8 cellular contexts compared by ENCODE assay signal in genomic region chr12:75978677-75979076, GRCh38. TPM values are rescaled to one million over a fixed set of nuclear protein-coding genes. Genes with fewer than 3 reads are reported as not detected.
A peak's percentile ranks its signal among the peaks of the same experiment; 100 is the strongest.
DNase-seq lines count a peak whose midpoint lies in the region; ATAC-seq and TF ChIP-seq lines count a peak whose summit lies in the region.

No MANE protein-coding gene starts in this region.

- H3K4me1 ChIP-seq in lung (ENCODE audit: control insufficient read depth in 2 of 2, insufficient read depth in 2 of 2, low read length in 2 of 2) (peaks cover 13 to 21% of the 10 kb centered on the region in 2 donors), tibial nerve (peaks cover 0 to 48% (median 32%) of the 10 kb centered on the region in 4 donors)

- no peak overlapping the region for H3K4me3 ChIP-seq in lung
- H3K4me3 ChIP-seq in tibial nerve = no peak overlapping the region

- no peaks in the 10 kb centered on the region for H3K9me3 Mint-ChIP-seq in activated naive CD4-positive, alpha-beta T cell treated with anti-CD3 and anti-CD28 coated beads for 36 hours
- H3K9me3 Mint-ChIP-seq in activated naive CD8-positive, alpha-beta T cell (ENCODE audit: low read depth) = no peaks in the 10 kb centered on the region

- H3K27ac Mint-ChIP-seq in activated naive CD4-positive, alpha-beta T cell treated with anti-CD3 and anti-CD28 coated beads for 36 hours = peak overlapping the region; percentile 99
- H3K27ac Mint-ChIP-seq in activated naive CD8-positive, alpha-beta T cell = peak overlapping the region; percentile 99

- TF ChIP-seq EP300 in tibial nerve (IDR thresholded peaks at IDR 0.05) = no peak

- CTCF ChIA-PET in activated naive CD4-positive, alpha-beta T cell treated with anti-CD3 and anti-CD28 coated beads for 36 hours (lab: Charles Lee) = interaction anchor here (1.1 to 2.9 kb wide), 4 partner anchors 34 to 52 kb away, joined by 3 to 17 read pairs (median 8); partner anchors contain the start of gene PHLDA1

- intact Hi-C loops in activated naive CD4-positive, alpha-beta T cell treated with anti-CD3 and anti-CD28 coated beads for 36 hours (cut with micrococcal nuclease) = loop anchor here (1.0 to 5.0 kb wide), 16 partner anchors 16 to 587 kb away; partner anchors contain the start of genes GLIPR1, GLIPR1L2, KRR1 and NAP1L1

- H3K27me3 ChIP-seq in lung (ENCODE audit: control insufficient read depth, insufficient read depth) = no peaks in the 10 kb centered on the region
- no peaks in the 10 kb centered on the region for H3K27me3 ChIP-seq in tibial nerve

- H3K27me3 Mint-ChIP-seq in activated naive CD4-positive, alpha-beta T cell treated with anti-CD3 and anti-CD28 coated beads for 36 hours (ENCODE audit: low read depth) = no peaks in the 10 kb centered on the region
- no peaks in the 10 kb centered on the region for H3K27me3 Mint-ChIP-seq in activated naive CD8-positive, alpha-beta T cell

- peak; percentile 45 for DNase-seq in activated naive CD4-positive, alpha-beta T cell treated with anti-CD3 and anti-CD28 coated beads for 36 hours
- DNase-seq in activated naive CD4-positive, alpha-beta T cell treated with anti-CD3 and anti-CD28 coated beads, Interleukin-2, amount 50 U/mL, for 16 hours = no peak
- DNase-seq in lung (ENCODE audit: low spot score) = no peak
- no peak for DNase-seq in tibial nerve (ENCODE audit: low spot score in 2 of 2)
- no peak for DNase-seq in T1000 (lab: John Stamatoyannopoulos, UW)

- H3K4me1 Mint-ChIP-seq in activated naive CD4-positive, alpha-beta T cell treated with anti-CD3 and anti-CD28 coated beads for 36 hours (ENCODE audit: low read depth) = peaks cover 65% of the 10 kb centered on the region
- peaks cover 68% of the 10 kb centered on the region for H3K4me1 Mint-ChIP-seq in activated naive CD8-positive, alpha-beta T cell (ENCODE audit: low read depth)

- no peak for TF ChIP-seq CTCF in lung (IDR thresholded peaks at IDR 0.05; ENCODE audit: control extremely low read depth, extremely low read depth)
- no peak for TF ChIP-seq CTCF in tibial nerve (IDR thresholded peaks at IDR 0.05)

- TF ChIP-seq POLR2A in tibial nerve (IDR thresholded peaks at IDR 0.05) = no peak

- ATAC-seq in lung (ENCODE audit: insufficient read depth, low FRiP score) = no peak
- ATAC-seq in GM18517 (IDR thresholded peaks at IDR 0.05; ENCODE audit: unreplicated experiment) = no peak
- ATAC-seq in HG03095 (IDR thresholded peaks at IDR 0.05; ENCODE audit: unreplicated experiment) = no peak

- peak overlapping the region; percentile 57 for H3K4me3 Mint-ChIP-seq in activated naive CD4-positive, alpha-beta T cell treated with anti-CD3 and anti-CD28 coated beads for 36 hours
- H3K4me3 Mint-ChIP-seq in activated naive CD8-positive, alpha-beta T cell = peak overlapping the region; percentile 82

- 92 to 99% methylated on average over 3 of the region's 3 CpGs for WGBS in lung, 2 donors
- WGBS in tibial nerve, 2 donors = 70 to 79% methylated on average over 3 of the region's 3 CpGs

- H3K27ac ChIP-seq in lung (ENCODE audit: low read depth in 1 of 2, low read length in 1 of 2) (peak overlapping the region; percentile 80 to 85), tibial nerve (peak overlapping the region; percentile 32 to 85 (median 68))

- H3K36me3 Mint-ChIP-seq in activated naive CD4-positive, alpha-beta T cell treated with anti-CD3 and anti-CD28 coated beads for 36 hours (ENCODE audit: low read depth) = no peaks in the 10 kb centered on the region
- no peaks in the 10 kb centered on the region for H3K36me3 Mint-ChIP-seq in activated naive CD8-positive, alpha-beta T cell

- H3K36me3 ChIP-seq in lung (ENCODE audit: control insufficient read depth in 2 of 2, insufficient read depth in 2 of 2, low read length in 2 of 2) (no peaks in the 10 kb centered on the region), tibial nerve (no peaks in the 10 kb centered on the region)

- H3K9me3 ChIP-seq in lung (ENCODE audit: control insufficient read depth in 2 of 2, insufficient read depth in 1 of 2, low read length in 1 of 2) (no peaks in the 10 kb centered on the region), tibial nerve (no peaks in the 10 kb centered on the region)

RNA-seq across cellular contexts. Expression of gene PHLDA1, which starts 52.9 kb away (rescaled TPM):
- 1 to 10 TPM; 2.7 to 2.8 TPM for total RNA-seq in activated naive CD4-positive, alpha-beta T cell treated with anti-CD3 and anti-CD28 coated beads for 36 hours
- 10 to 100 TPM; 18.6 to 22.1 TPM for total RNA-seq in lung
- polyA plus RNA-seq in lung = 10 to 100 TPM in 1 of 2 donors, 1 to 10 TPM in 1; 6.5 to 15.9 TPM
- total RNA-seq in tibial nerve = 10 to 100 TPM; 23.6 to 34.9 (median 30.7) TPM

Comparison
In these comparisons a context has a peak if more than half of its experiments do, and no peak if none do; other contexts are left out.
1. RNA of gene PHLDA1, which starts 52.9 kb away (total RNA-seq): 23.6 to 34.9 TPM in tibial nerve and 18.6 to 22.1 TPM in lung; 2.7 to 2.8 TPM in activated naive CD4-positive, alpha-beta T cell treated with anti-CD3 and anti-CD28 coated beads for 36 hours; every median in the first group is over 4 times any median in the second.